Comparison of ENCODE assay signal across 10 cellular contexts in the genomic region with DNA sequence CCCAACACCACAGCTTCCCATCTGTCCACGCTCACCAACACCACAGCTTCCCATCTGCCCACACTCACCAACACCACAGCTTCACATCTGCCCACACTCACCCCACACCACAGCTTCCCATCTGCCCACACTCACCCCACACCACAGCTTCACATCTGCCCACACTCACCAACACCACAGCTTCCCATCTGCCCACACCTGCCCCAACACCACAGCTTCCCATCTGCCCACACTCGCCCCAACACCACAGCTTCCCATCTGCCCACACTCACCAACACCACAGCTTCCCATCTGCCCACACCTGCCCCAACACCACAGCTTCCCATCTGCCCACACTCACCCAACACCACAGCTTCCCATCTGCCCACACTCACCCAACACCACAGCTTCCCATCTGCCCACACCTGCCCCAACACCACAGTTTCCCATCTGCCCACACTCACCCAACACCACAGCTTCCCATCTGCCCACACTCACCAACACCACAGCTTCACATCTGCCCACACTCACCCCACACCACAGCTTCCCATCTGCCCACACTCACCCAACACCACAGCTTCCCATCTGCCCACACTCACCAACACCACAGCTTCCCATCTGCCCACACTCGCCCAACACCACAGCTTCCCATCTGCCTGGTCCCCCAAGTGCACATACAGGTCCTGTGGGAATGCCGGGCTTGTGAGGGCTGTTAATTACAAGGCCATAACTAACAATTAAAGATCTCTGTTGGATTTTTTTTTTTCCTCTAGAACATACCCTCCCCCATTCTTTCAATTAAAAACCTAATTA. TPM values are rescaled to one million over a fixed set of nuclear protein-coding genes. Genes with fewer than 3 reads are reported as not detected.
DNase-seq lines count a peak whose midpoint lies in the region; ATAC-seq lines count a peak whose summit lies in the region.
"Not testable (repeated sequence)": the region's sequence is repeated elsewhere in the genome, so short reads cannot be mapped to it uniquely, and the experiment has no call there.
"Had no signal": no experiment of that assay in that cellular context is flagged by ENCODE, and none has a peak within 500 bp of the region (broad histone marks: within the 10 kb centered on the region; RNA-seq: fewer than 3 reads in every experiment).

No MANE protein-coding gene starts in this region.

- DNase-seq in NCI-H2171 (lab: John Stamatoyannopoulos, UW): peak; percentile 3
- not testable (repeated sequence) for DNase-seq in T-helper 17 cell; activated CD8-positive, alpha-beta memory T cell treated with anti-CD3 and anti-CD28 coated beads, Interleukin-2, amount 10 ng/mL, durations not matched to agents 7 days and 5 days; stimulated activated naive B cell treated with anti-CD40 and anti-IgM and Interleukin-4, amounts not matched to agents 10 μg/mL and 1 μg/mL and 100 μg/mL, for 72 hours
- peak; percentile 48 to 63 (median 62) for DNase-seq in immature natural killer cell

- H3K27ac Mint-ChIP-seq in T-helper 17 cell (peak overlapping the region; percentile 5), immature natural killer cell (peak overlapping the region; percentile 8 to 84 (median 75))
- peak overlapping the region; percentile 52 for H3K27ac Mint-ChIP-seq in activated CD8-positive, alpha-beta memory T cell treated with anti-CD3 and anti-CD28 coated beads, Interleukin-2, amount 10 ng/mL, durations not matched to agents 7 days and 5 days
- H3K27ac Mint-ChIP-seq in activated naive CD4-positive, alpha-beta T cell treated with anti-CD3 and anti-CD28 coated beads, Interleukin-2, amount 50 U/mL, for 24 hours: peak overlapping the region; percentile 46
- H3K27ac Mint-ChIP-seq in dendritic cell treated with granulocyte-macrophage colony-stimulating factor and Interleukin-4, amounts not matched to agents 40 ng/mL and 50 ng/mL, for 4 days: peak overlapping the region; percentile 68
- H3K27ac Mint-ChIP-seq in stimulated activated naive B cell treated with anti-CD40 and anti-IgM and Interleukin-4, amounts not matched to agents 10 μg/mL and 1 μg/mL and 100 μg/mL, for 72 hours: peak overlapping the region; percentile 78

- peaks cover 24% of the 10 kb centered on the region for H3K27me3 Mint-ChIP-seq in T-helper 17 cell
- peaks cover 17% of the 10 kb centered on the region for H3K27me3 Mint-ChIP-seq in activated CD8-positive, alpha-beta memory T cell treated with anti-CD3 and anti-CD28 coated beads, Interleukin-2, amount 10 ng/mL, durations not matched to agents 7 days and 5 days
- peaks cover 19% of the 10 kb centered on the region for H3K27me3 Mint-ChIP-seq in activated naive CD4-positive, alpha-beta T cell treated with anti-CD3 and anti-CD28 coated beads, Interleukin-2, amount 50 U/mL, for 24 hours
- H3K27me3 Mint-ChIP-seq in dendritic cell treated with granulocyte-macrophage colony-stimulating factor and Interleukin-4, amounts not matched to agents 40 ng/mL and 50 ng/mL, for 4 days: peaks cover 38% of the 10 kb centered on the region
- peaks cover 32 to 44% (median 32%) of the 10 kb centered on the region in 3 donors for H3K27me3 Mint-ChIP-seq in immature natural killer cell (ENCODE audit: low read depth in 3 of 3)
- peaks cover 27 to 41% of the 10 kb centered on the region in 2 donors for H3K27me3 Mint-ChIP-seq in stimulated activated naive B cell treated with anti-CD40 and anti-IgM and Interleukin-4, amounts not matched to agents 10 μg/mL and 1 μg/mL and 100 μg/mL, for 72 hours

- not testable (repeated sequence) for ATAC-seq in T-helper 17 cell; activated CD8-positive, alpha-beta memory T cell treated with anti-CD3 and anti-CD28 coated beads, Interleukin-2, amount 10 ng/mL, durations not matched to agents 7 days and 5 days; stimulated activated naive B cell treated with anti-CD40 and anti-IgM and Interleukin-4, amounts not matched to agents 10 μg/mL and 1 μg/mL and 100 μg/mL, for 72 hours (replicated peaks)

- not testable (repeated sequence) for H3K9me3 Mint-ChIP-seq in activated CD8-positive, alpha-beta memory T cell treated with anti-CD3 and anti-CD28 coated beads, Interleukin-2, amount 10 ng/mL, durations not matched to agents 7 days and 5 days (ENCODE audit: low read depth); activated naive CD4-positive, alpha-beta T cell treated with anti-CD3 and anti-CD28 coated beads, Interleukin-2, amount 50 U/mL, for 24 hours; immature natural killer cell; stimulated activated naive B cell treated with anti-CD40 and anti-IgM and Interleukin-4, amounts not matched to agents 10 μg/mL and 1 μg/mL and 100 μg/mL, for 72 hours
- H3K9me3 Mint-ChIP-seq in dendritic cell treated with granulocyte-macrophage colony-stimulating factor and Interleukin-4, amounts not matched to agents 40 ng/mL and 50 ng/mL, for 4 days: peaks cover 31% of the 10 kb centered on the region

- CTCF ChIA-PET in activated CD8-positive, alpha-beta memory T cell treated with anti-CD3 and anti-CD28 coated beads, Interleukin-2, amount 10 ng/mL, durations not matched to agents 7 days and 5 days (lab: Charles Lee): not testable (repeated sequence)

- H3K9me3 ChIP-seq in T-helper 17 cell (ENCODE audit: control insufficient read depth, low read length, poor library complexity, severe bottlenecking): not testable (repeated sequence)

- intact Hi-C loops in dendritic cell treated with granulocyte-macrophage colony-stimulating factor and Interleukin-4, amounts not matched to agents 40 ng/mL and 50 ng/mL, for 4 days (cut with micrococcal nuclease): not testable (repeated sequence)

- H3K4me1 Mint-ChIP-seq in T-helper 17 cell: peaks cover 18% of the 10 kb centered on the region
- not testable (repeated sequence) for H3K4me1 Mint-ChIP-seq in activated CD8-positive, alpha-beta memory T cell treated with anti-CD3 and anti-CD28 coated beads, Interleukin-2, amount 10 ng/mL, durations not matched to agents 7 days and 5 days
- H3K4me1 Mint-ChIP-seq in activated naive CD4-positive, alpha-beta T cell treated with anti-CD3 and anti-CD28 coated beads, Interleukin-2, amount 50 U/mL, for 24 hours: peaks cover 17% of the 10 kb centered on the region
- peaks cover 50% of the 10 kb centered on the region for H3K4me1 Mint-ChIP-seq in dendritic cell treated with granulocyte-macrophage colony-stimulating factor and Interleukin-4, amounts not matched to agents 40 ng/mL and 50 ng/mL, for 4 days (ENCODE audit: low read depth)
- peaks cover 26 to 28% of the 10 kb centered on the region in 2 donors for H3K4me1 Mint-ChIP-seq in immature natural killer cell
- H3K4me1 Mint-ChIP-seq in stimulated activated naive B cell treated with anti-CD40 and anti-IgM and Interleukin-4, amounts not matched to agents 10 μg/mL and 1 μg/mL and 100 μg/mL, for 72 hours: peaks cover 0 to 15% of the 10 kb centered on the region in 2 donors

- not testable (repeated sequence) for H3K36me3 Mint-ChIP-seq in T-helper 17 cell (ENCODE audit: low read depth); activated CD8-positive, alpha-beta memory T cell treated with anti-CD3 and anti-CD28 coated beads, Interleukin-2, amount 10 ng/mL, durations not matched to agents 7 days and 5 days; activated naive CD4-positive, alpha-beta T cell treated with anti-CD3 and anti-CD28 coated beads, Interleukin-2, amount 50 U/mL, for 24 hours; immature natural killer cell; stimulated activated naive B cell treated with anti-CD40 and anti-IgM and Interleukin-4, amounts not matched to agents 10 μg/mL and 1 μg/mL and 100 μg/mL, for 72 hours
- H3K36me3 Mint-ChIP-seq in dendritic cell treated with granulocyte-macrophage colony-stimulating factor and Interleukin-4, amounts not matched to agents 40 ng/mL and 50 ng/mL, for 4 days (ENCODE audit: low read depth): peaks cover 29% of the 10 kb centered on the region

- not testable (repeated sequence) for H3K4me3 Mint-ChIP-seq in T-helper 17 cell; activated CD8-positive, alpha-beta memory T cell treated with anti-CD3 and anti-CD28 coated beads, Interleukin-2, amount 10 ng/mL, durations not matched to agents 7 days and 5 days; activated naive CD4-positive, alpha-beta T cell treated with anti-CD3 and anti-CD28 coated beads, Interleukin-2, amount 50 U/mL, for 24 hours; dendritic cell treated with granulocyte-macrophage colony-stimulating factor and Interleukin-4, amounts not matched to agents 40 ng/mL and 50 ng/mL, for 4 days; stimulated activated naive B cell treated with anti-CD40 and anti-IgM and Interleukin-4, amounts not matched to agents 10 μg/mL and 1 μg/mL and 100 μg/mL, for 72 hours
- peak overlapping the region in 3 of 5 donors; percentile 1 to 46 (median 33) for H3K4me3 Mint-ChIP-seq in immature natural killer cell

RNA-seq across cellular contexts. Expression of a gene that starts 26.4 kb away (rescaled TPM):
- 1 to 10 TPM; 1.2 to 4.6 TPM for total RNA-seq in T-helper 17 cell
- not detected for total RNA-seq in activated CD8-positive, alpha-beta memory T cell treated with anti-CD3 and anti-CD28 coated beads, Interleukin-2, amount 10 ng/mL, durations not matched to agents 7 days and 5 days
- polyA plus RNA-seq in immature natural killer cell: 1 to 10 TPM in 2 of 3 donors, under 1 TPM in 1; 0.21 to 2.5 (median 2.4) TPM
- total RNA-seq: GM23248, H7, HT-29 had no signal
- polyA plus RNA-seq: GM23248 had no signal

Comparison
In these comparisons a context has a peak if more than half of its experiments do, and no peak if none do; other contexts are left out.
1. H3K27ac Mint-ChIP-seq: peak in every context shown above with its lines; median percentile 78 in stimulated activated naive B cell treated with anti-CD40 and anti-IgM and Interleukin-4, amounts not matched to agents 10 μg/mL and 1 μg/mL and 100 μg/mL, for 72 hours; 75 in immature natural killer cell; 68 in dendritic cell treated with granulocyte-macrophage colony-stimulating factor and Interleukin-4, amounts not matched to agents 40 ng/mL and 50 ng/mL, for 4 days; 52 in activated CD8-positive, alpha-beta memory T cell treated with anti-CD3 and anti-CD28 coated beads, Interleukin-2, amount 10 ng/mL, durations not matched to agents 7 days and 5 days; 46 in activated naive CD4-positive, alpha-beta T cell treated with anti-CD3 and anti-CD28 coated beads, Interleukin-2, amount 50 U/mL, for 24 hours; 5 in T-helper 17 cell.